In genomic region chr11:108854366-108854765, GRCh38 we compare ENCODE assay signal across 8 cellular contexts.
A peak's percentile ranks its signal among the peaks of the same experiment; 100 is the strongest.
DNase-seq lines count a peak whose midpoint lies in the region; ATAC-seq and TF ChIP-seq lines count a peak whose summit lies in the region.

No MANE protein-coding gene starts in this region.

- H3K9ac ChIP-seq in OCI-LY1 (ENCODE audit: low read length) (peak overlapping the region; percentile 15; the same call in 1 of the 2 replicates), H9 (ENCODE audit: extremely low read depth, insufficient read length, low read length) (no peak overlapping the region)

- peak overlapping the region; percentile 5 for H3K4me3 ChIP-seq in OCI-LY1 (ENCODE audit: low read depth, low read length, poor library complexity, severe bottlenecking)
- no peak overlapping the region for H3K4me3 ChIP-seq in hepatocyte
- H3K4me3 ChIP-seq in vagina: peak overlapping the region in 1 of 2 donors; percentile 15

- TF ChIP-seq POLR2A in vagina (IDR thresholded peaks at IDR 0.05): no peak

- no peak overlapping the region for H4K91ac ChIP-seq in H9 (ENCODE audit: insufficient read length, low read depth, low read length)

- H3K14ac ChIP-seq in H9 (ENCODE audit: insufficient read depth, low read length): no peak overlapping the region

- no peak overlapping the region for H2AFZ ChIP-seq in OCI-LY1 (ENCODE audit: low read length)
- no peak overlapping the region for H2AFZ ChIP-seq in hepatocyte
- no peak overlapping the region for H2AFZ ChIP-seq in H9 (ENCODE audit: low read length)

- H3K79me1 ChIP-seq in H9 (ENCODE audit: insufficient read depth, low read depth, low read length, poor library complexity, severe bottlenecking): no peaks in the 10 kb centered on the region

- ATAC-seq in GM18502 (IDR thresholded peaks at IDR 0.05; ENCODE audit: poor library complexity, unreplicated experiment): peak; percentile 95
- ATAC-seq in GM21737 (IDR thresholded peaks at IDR 0.05; ENCODE audit: unreplicated experiment): peak; percentile 93

- H3K79me2 ChIP-seq in OCI-LY1 (ENCODE audit: insufficient read depth, low read length) (no peaks in the 10 kb centered on the region), hepatocyte (no peaks in the 10 kb centered on the region), H9 (ENCODE audit: insufficient read depth, low read length) (no peaks in the 10 kb centered on the region)

- no peak overlapping the region for H4K8ac ChIP-seq in H9 (replicated peaks; ENCODE audit: insufficient read length, low read depth, low read length)

- 57% methylated on average over 2 of the region's 2 CpGs for WGBS in hepatocyte (ENCODE audit: low lambda C conversion rate, missing lambda C conversion rate)
- WGBS in H9 (ENCODE audit: extremely low coverage, insufficient read length, low lambda C conversion rate): no CpG with 5 or more reads among the region's 2 CpGs

- H3T11ph ChIP-seq in H9 (ENCODE audit: low read length): no peak overlapping the region

- H3K36me3 ChIP-seq in OCI-LY1 (ENCODE audit: insufficient read depth, low read length) (peaks cover 16% of the 10 kb centered on the region; the same call in 1 of the 2 replicates), hepatocyte (replicated peaks; ENCODE audit: insufficient read depth, low read depth) (no peaks in the 10 kb centered on the region), vagina (no peaks in the 10 kb centered on the region)

- H3K27ac ChIP-seq in OCI-LY1 (ENCODE audit: low read depth, low read length, poor library complexity, severe bottlenecking) (peak overlapping the region; percentile 67), hepatocyte (no peak overlapping the region), vagina (no peak overlapping the region), H9 (ENCODE audit: insufficient read length, low read depth, low read length) (no peak overlapping the region)

- H2BK12ac ChIP-seq in H9 (ENCODE audit: insufficient read length, low read depth, low read length): no peak overlapping the region

- H3K36me3 Mint-ChIP-seq in H9 (ENCODE audit: insufficient read depth in 1 of 3, low read depth in 3 of 3): no peaks in the 10 kb centered on the region; a peak in 1 of 7 replicates

- DNase-seq in hepatocyte (ENCODE audit: low spot score) (no peak), vagina (ENCODE audit: extremely low spot score in 2 of 2) (no peak), H9 (no peak), KG1 (lab: John Stamatoyannopoulos, UW) (no peak), GOT3 (lab: John Stamatoyannopoulos, UW) (no peak)

- peaks cover 5 to 15% of the 10 kb centered on the region in 2 experiments for H3K4me1 Mint-ChIP-seq in H9

- H2AK5ac ChIP-seq in H9 (ENCODE audit: insufficient read length, low read length): no peak overlapping the region

- H3K4ac ChIP-seq in H9 (ENCODE audit: low read depth, low read length): no peak overlapping the region

- H3K27me3 Mint-ChIP-seq in H9 (ENCODE audit: low read depth): no peaks in the 10 kb centered on the region

- no peaks in the 10 kb centered on the region for H3K9me3 Mint-ChIP-seq in H9

- H2BK120ac ChIP-seq in H9 (ENCODE audit: low read depth, low read length, poor library complexity, severe bottlenecking): no peak overlapping the region

- H3K9me2 ChIP-seq in OCI-LY1 (ENCODE audit: low read depth, low read length): no peaks in the 10 kb centered on the region
- H3K9me2 ChIP-seq in hepatocyte (replicated peaks; ENCODE audit: insufficient read depth): no peaks in the 10 kb centered on the region

- H3K27ac Mint-ChIP-seq in H9: no peak overlapping the region

- no peak overlapping the region for H2BK20ac ChIP-seq in H9 (ENCODE audit: low read depth, low read length, poor library complexity, severe bottlenecking)

- no peaks in the 10 kb centered on the region for H4K20me1 ChIP-seq in OCI-LY1 (ENCODE audit: insufficient read depth, low read length)
- H4K20me1 ChIP-seq in hepatocyte (ENCODE audit: insufficient read depth, poor library complexity, severe bottlenecking): no peaks in the 10 kb centered on the region
- no peaks in the 10 kb centered on the region for H4K20me1 ChIP-seq in H9 (ENCODE audit: control insufficient read depth, insufficient read depth, insufficient read length)

- H2BK5ac ChIP-seq in H9 (ENCODE audit: insufficient read length, low read length): no peak overlapping the region

- no peak overlapping the region for H3K4me3 Mint-ChIP-seq in H9

- TF ChIP-seq CTCF in OCI-LY1 (IDR thresholded peaks at IDR 0.05; ENCODE audit: low read length) (no peak), hepatocyte (IDR thresholded peaks at IDR 0.05; ENCODE audit: poor library complexity) (no peak), vagina (IDR thresholded peaks at IDR 0.05) (no peak), H9 (conservative IDR thresholded peaks at IDR 0.05) (no peak)

- no peak overlapping the region for H3K56ac ChIP-seq in H9 (ENCODE audit: insufficient read length, low read depth, low read length)

- no peak overlapping the region for H2BK15ac ChIP-seq in H9 (ENCODE audit: low read depth, low read length)

- no peak overlapping the region for H4K5ac ChIP-seq in H9 (ENCODE audit: insufficient read length, low read depth, low read length)

- H3K27me3 ChIP-seq in OCI-LY1 (ENCODE audit: insufficient read depth, low read length) (no peaks in the 10 kb centered on the region), hepatocyte (no peaks in the 10 kb centered on the region), vagina (no peaks in the 10 kb centered on the region), H9 (ENCODE audit: insufficient read depth, low read length) (no peaks in the 10 kb centered on the region)

- H3F3A ChIP-seq in OCI-LY1 (ENCODE audit: insufficient read depth, low read length): no peaks in the 10 kb centered on the region

- no peaks in the 10 kb centered on the region for H3K23me2 ChIP-seq in H9 (ENCODE audit: insufficient read length, low read depth, low read length, poor library complexity, severe bottlenecking)

- peak overlapping the region; percentile 43 for H3K4me2 ChIP-seq in OCI-LY1 (ENCODE audit: low read length)
- peak overlapping the region; percentile 19 for H3K4me2 ChIP-seq in hepatocyte
- H3K4me2 ChIP-seq in H9 (ENCODE audit: insufficient read depth, insufficient read length, low read length): no peak overlapping the region

- peaks cover 26% of the 10 kb centered on the region for H3K4me1 ChIP-seq in OCI-LY1 (ENCODE audit: insufficient read depth, low read length, severe bottlenecking)
- H3K4me1 ChIP-seq in hepatocyte (ENCODE audit: insufficient read depth): peaks cover 9% of the 10 kb centered on the region
- H3K4me1 ChIP-seq in vagina: peaks cover 11% of the 10 kb centered on the region
- H3K4me1 ChIP-seq in H9 (ENCODE audit: insufficient read depth, low read length): no peaks in the 10 kb centered on the region

- no peaks in the 10 kb centered on the region for H3K9me3 ChIP-seq in OCI-LY1 (ENCODE audit: low read length)
- no peaks in the 10 kb centered on the region for H3K9me3 ChIP-seq in hepatocyte (ENCODE audit: low read depth)
- no peaks in the 10 kb centered on the region for H3K9me3 ChIP-seq in vagina
- H3K9me3 ChIP-seq in H9 (ENCODE audit: control insufficient read depth, low read depth, low read length): no peaks in the 10 kb centered on the region

- no peak overlapping the region for H3K18ac ChIP-seq in H9 (ENCODE audit: insufficient read length, low read depth, low read length)

- H3K23ac ChIP-seq in H9 (ENCODE audit: insufficient read length, low read depth, low read length): no peak overlapping the region

- intact Hi-C loops in vagina (cut with DNase I): no loop called here
